In genomic region chr20:60078351-60079250, GRCh38 we compare ENCODE assay signal across 18 cellular contexts.
DNase-seq lines count a peak whose midpoint lies in the region; ATAC-seq and TF ChIP-seq lines count a peak whose summit lies in the region.
"Had no signal": no experiment of that assay in that cellular context is flagged by ENCODE, and none has a peak within 500 bp of the region (broad histone marks: within the 10 kb centered on the region; RNA-seq: fewer than 3 reads in every experiment).

No MANE protein-coding gene starts in this region.

- H2BK5ac ChIP-seq in mesendoderm (ENCODE audit: low read length), result no peak overlapping the region

- no peak overlapping the region for H4K5ac ChIP-seq in mesendoderm (ENCODE audit: low read length)

- no peak overlapping the region for H4K8ac ChIP-seq in mesendoderm (ENCODE audit: low read depth, low read length)

- no peaks in the 10 kb centered on the region for H3K27me3 ChIP-seq in DND-41 (ENCODE audit: insufficient read depth, low read length, poor library complexity)
- H3K27me3 ChIP-seq in mesendoderm (ENCODE audit: insufficient read depth, low read length, poor library complexity), result no peaks in the 10 kb centered on the region
- H3K27me3 ChIP-seq in osteoblast (ENCODE audit: insufficient read depth, low read length), result no peaks in the 10 kb centered on the region
- H3K27me3 ChIP-seq: adrenal gland, gastrocnemius medialis, pancreas had no signal

- H3K4me2 ChIP-seq in DND-41 (ENCODE audit: insufficient read depth, low read length), result no peak overlapping the region
- H3K4me2 ChIP-seq in mesendoderm (ENCODE audit: low read length), result no peak overlapping the region
- H3K4me2 ChIP-seq in osteoblast (ENCODE audit: insufficient read depth, low read length), result no peak overlapping the region
- H3K4me2 ChIP-seq: smooth muscle cell had no signal

- H3K79me2 ChIP-seq in DND-41 (ENCODE audit: insufficient read depth, low read length), result peaks cover 98% of the 10 kb centered on the region
- no peaks in the 10 kb centered on the region for H3K79me2 ChIP-seq in mesendoderm (ENCODE audit: control insufficient read depth, insufficient read depth, low read length)
- H3K79me2 ChIP-seq in osteoblast (ENCODE audit: insufficient read depth, low read length), result no peaks in the 10 kb centered on the region

- no peaks in the 10 kb centered on the region for H3K79me1 ChIP-seq in mesendoderm (ENCODE audit: low read length)

- H3K56ac ChIP-seq in mesendoderm (ENCODE audit: low read length), result no peak overlapping the region

- no peak overlapping the region for H3K4me3 ChIP-seq in DND-41 (ENCODE audit: low read depth in 1 of 2, low read length in 2 of 2)
- no peak overlapping the region for H3K4me3 ChIP-seq in mesendoderm (ENCODE audit: low read length)
- no peak overlapping the region for H3K4me3 ChIP-seq in osteoblast (ENCODE audit: insufficient read depth, low read length)
- H3K4me3 ChIP-seq: adrenal gland, gastrocnemius medialis, pancreas, smooth muscle cell had no signal

- no peak overlapping the region for H2BK120ac ChIP-seq in mesendoderm (ENCODE audit: low read depth, low read length)

- ATAC-seq in DND-41 (ENCODE audit: insufficient read depth, low read depth) (0 out of 3 replicates have a peak, but pooled peaks have one; percentile 23), GM19023 (IDR thresholded peaks at IDR 0.05; ENCODE audit: unreplicated experiment) (no peak)
- ATAC-seq: activated T-cell treated with anti-CD3 and anti-CD28 coated beads, Interleukin-2, amount 50 U/mL, for 72 hours; gastrocnemius medialis; pancreas; stimulated activated naive CD8-positive, alpha-beta T cell treated with anti-CD3 and anti-CD28 coated beads, Interleukin-15, Interleukin-2, amounts not matched to agents 100 U/mL and 50 U/mL, for 24 hours had no signal

- H2AFZ ChIP-seq in DND-41 (ENCODE audit: low read depth, low read length) (no peak overlapping the region), osteoblast (ENCODE audit: low read length) (no peak overlapping the region)

- no peak overlapping the region for H2AK5ac ChIP-seq in mesendoderm (ENCODE audit: low read length)

- no peak overlapping the region for H3K23ac ChIP-seq in mesendoderm (ENCODE audit: low read length)

- H3K9me3 ChIP-seq in DND-41 (ENCODE audit: insufficient read depth, low read length, severe bottlenecking) (no peaks in the 10 kb centered on the region), osteoblast (ENCODE audit: low read depth, low read length) (no peaks in the 10 kb centered on the region)
- H3K9me3 ChIP-seq: adrenal gland, gastrocnemius medialis, pancreas had no signal

- H3K36me3 ChIP-seq in DND-41 (ENCODE audit: insufficient read depth, low read length), result peaks cover 40% of the 10 kb centered on the region
- H3K36me3 ChIP-seq in mesendoderm (ENCODE audit: control insufficient read depth, insufficient read depth, low read length), result no peaks in the 10 kb centered on the region
- no peaks in the 10 kb centered on the region for H3K36me3 ChIP-seq in osteoblast (ENCODE audit: insufficient read depth, low read length)
- H3K36me3 ChIP-seq: adrenal gland, gastrocnemius medialis, pancreas had no signal

- no CpG with 5 or more reads among the region's 15 CpGs for WGBS in mesendoderm (ENCODE audit: extremely low coverage, insufficient coverage, low lambda C conversion rate)

- no peak overlapping the region for H3K18ac ChIP-seq in mesendoderm (ENCODE audit: low read length)

- no peak overlapping the region for H3K4ac ChIP-seq in mesendoderm (ENCODE audit: low read depth, low read length)

- H3K4me1 ChIP-seq in DND-41 (ENCODE audit: insufficient read depth, low read length) (no peaks in the 10 kb centered on the region; the same call in 1 of the 2 replicates), mesendoderm (ENCODE audit: control insufficient read depth, low read depth, low read length) (no peaks in the 10 kb centered on the region), osteoblast (ENCODE audit: insufficient read depth, low read length) (no peaks in the 10 kb centered on the region)
- H3K4me1 ChIP-seq: gastrocnemius medialis, pancreas had no signal

- no peak for DNase-seq in DND-41
- DNase-seq in Kasumi-1 (lab: John Stamatoyannopoulos, UW), result peak; percentile 56 to 58
- peak; percentile 95 for DNase-seq in RWPE1 (ENCODE audit: low spot score)
- DNase-seq in mesendoderm, result peak; percentile 70
- DNase-seq in NCI-H82 treated with DMSO at 0.1 percent for 48 hours (lab: John Stamatoyannopoulos, UW; ENCODE audit: unreplicated experiment), result no peak
- no peak for DNase-seq in osteoblast (ENCODE audit: insufficient read length, low spot score, missing footprints)
- DNase-seq: activated CD4-positive, alpha-beta memory T cell treated with anti-CD3 and anti-CD28 coated beads for 36 hours; activated T-cell treated with anti-CD3 and anti-CD28 coated beads, Interleukin-2, amount 50 U/mL, for 72 hours; adrenal gland; C1 segment of cervical spinal cord; gastrocnemius medialis; midbrain; NCI-H510A; pancreas; stimulated activated naive CD8-positive, alpha-beta T cell treated with anti-CD3 and anti-CD28 coated beads, Interleukin-15, Interleukin-2, amounts not matched to agents 100 U/mL and 50 U/mL, for 24 hours; T1000 had no signal

- no peak overlapping the region for H3K9ac ChIP-seq in DND-41 (ENCODE audit: low read depth, low read length)
- H3K9ac ChIP-seq in mesendoderm (ENCODE audit: low read length), result no peak overlapping the region

- CTCF ChIA-PET in RWPE1 (lab: Yijun Ruan, JAX), result interaction anchor here (0.7 kb wide), 1 partner anchor 290 kb away, joined by 4 read pairs; no protein-coding TSS in a partner anchor

- TF ChIP-seq CTCF in DND-41 (IDR thresholded peaks at IDR 0.05; ENCODE audit: borderline replicate concordance, extremely low read depth, low read length, poor library complexity, severe bottlenecking), result no peak
- TF ChIP-seq CTCF in RWPE1 (conservative IDR thresholded peaks at IDR 0.05; ENCODE audit: low read depth), result no peak
- TF ChIP-seq CTCF in osteoblast (IDR thresholded peaks at IDR 0.05; ENCODE audit: extremely low read depth, low read depth, low read length), result no peak

- H2BK15ac ChIP-seq in mesendoderm (replicated peaks; ENCODE audit: low read depth), result no peak overlapping the region

- H3K27ac ChIP-seq in DND-41 (ENCODE audit: low read length) (0 out of 2 replicates have a peak overlapping the region, but pooled peaks have one; percentile 16), RWPE1 (peak overlapping the region; percentile 79), mesendoderm (ENCODE audit: low read depth, low read length) (no peak overlapping the region), osteoblast (ENCODE audit: low read depth, low read length) (no peak overlapping the region)
- H3K27ac ChIP-seq: adrenal gland, gastrocnemius medialis, pancreas had no signal

- H4K20me1 ChIP-seq in DND-41 (ENCODE audit: insufficient read depth, low read length), result peaks cover 88% of the 10 kb centered on the region
- no peaks in the 10 kb centered on the region for H4K20me1 ChIP-seq in osteoblast (ENCODE audit: insufficient read depth, low read length)

- POLR2A ChIA-PET in RWPE1 (lab: Yijun Ruan, JAX; ENCODE audit: low non-redundant PET), result no interaction called here

Comparison
In these comparisons a context has a peak if more than half of its experiments do, and no peak if none do; other contexts are left out.
1. DNase-seq: peak in Kasumi-1 (2 of 2), RWPE1 (single experiment) and mesendoderm (single experiment); none in DND-41 (single experiment), NCI-H82 treated with DMSO at 0.1 percent for 48 hours (single experiment) and osteoblast (single experiment).
2. H3K27ac ChIP-seq: peak in DND-41 (single experiment) and RWPE1 (single experiment); none in mesendoderm (single experiment) and osteoblast (single experiment).